Comparison of ENCODE assay signal across 6 cellular contexts in the genomic region with DNA sequence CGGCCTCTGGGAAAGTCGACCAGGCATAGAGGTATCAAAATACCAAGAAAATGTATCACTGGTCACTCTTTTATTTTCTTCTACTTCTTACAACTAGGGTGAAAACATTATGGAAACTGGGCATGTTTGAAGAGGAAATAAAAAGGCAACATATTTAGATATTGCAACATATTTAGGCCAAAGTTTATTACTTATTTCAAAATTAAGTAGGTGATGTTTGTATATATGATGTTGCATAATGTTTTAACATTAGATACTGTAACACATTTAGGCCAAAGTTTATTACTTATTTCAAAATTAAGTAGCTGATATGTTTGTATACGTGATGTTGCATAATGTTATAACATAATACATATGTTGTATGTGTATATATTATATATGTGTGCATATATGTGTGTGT.
"Had no signal": no experiment of that assay in that cellular context is flagged by ENCODE, and none has a peak within 500 bp of the region (broad histone marks: within the 10 kb centered on the region; RNA-seq: fewer than 3 reads in every experiment).

No MANE protein-coding gene starts in this region.

- H3K4me2 ChIP-seq: GM23338 had no signal

- FAIRE-seq: H1, HTR-8/SVneo had no signal

- H2AFZ ChIP-seq: GM23338 had no signal

- DNase-seq: H9, HCEC 1CT, KBM-7 had no signal

- H3K4me3 ChIP-seq: GM23338 had no signal

- ATAC-seq: GM23338 had no signal
